1 cellular context compared by ENCODE assay signal in the genomic region with DNA sequence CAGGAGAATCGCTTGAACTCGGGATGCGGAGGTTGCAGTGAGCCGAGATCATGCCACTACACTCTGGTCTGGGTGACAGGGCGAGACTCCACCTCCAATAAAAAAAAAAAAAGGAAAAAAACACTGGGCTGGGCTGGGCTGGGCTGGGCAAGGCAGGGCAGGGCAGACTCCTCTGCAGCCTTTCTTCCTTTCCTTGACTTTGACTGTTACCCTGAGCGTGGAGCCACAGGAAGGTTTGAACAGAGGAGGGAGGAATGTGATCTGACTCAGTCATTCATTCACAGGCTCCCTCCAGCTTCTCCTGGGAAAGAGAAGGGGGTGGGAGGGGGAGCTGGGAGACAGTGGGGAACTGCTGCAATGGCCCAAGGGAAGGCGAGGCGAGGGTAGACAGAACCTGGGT.
TF ChIP-seq lines count a peak whose summit lies in the region.

No MANE protein-coding gene starts in this region.

TF ChIP-seq in HEK293, 187 proteins besides CTCF, POLR2A, EP300 and RAD21 (continued from another document):
- TF ChIP-seq, protein P1, sequence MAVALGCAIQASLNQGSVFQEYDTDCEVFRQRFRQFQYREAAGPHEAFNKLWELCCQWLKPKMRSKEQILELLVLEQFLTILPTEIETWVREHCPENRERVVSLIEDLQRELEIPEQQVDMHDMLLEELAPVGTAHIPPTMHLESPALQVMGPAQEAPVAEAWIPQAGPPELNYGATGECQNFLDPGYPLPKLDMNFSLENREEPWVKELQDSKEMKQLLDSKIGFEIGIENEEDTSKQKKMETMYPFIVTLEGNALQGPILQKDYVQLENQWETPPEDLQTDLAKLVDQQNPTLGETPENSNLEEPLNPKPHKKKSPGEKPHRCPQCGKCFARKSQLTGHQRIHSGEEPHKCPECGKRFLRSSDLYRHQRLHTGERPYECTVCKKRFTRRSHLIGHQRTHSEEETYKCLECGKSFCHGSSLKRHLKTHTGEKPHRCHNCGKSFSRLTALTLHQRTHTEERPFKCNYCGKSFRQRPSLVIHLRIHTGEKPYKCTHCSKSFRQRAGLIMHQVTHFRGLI (tag by site-specific recombination; IDR thresholded peaks at IDR 0.05), result peak; percentile 74
- TF ChIP-seq EGR2 (tag by site-specific recombination; IDR thresholded peaks at IDR 0.05; ENCODE audit: low read depth), result no peak
- TF ChIP-seq, protein P2, sequence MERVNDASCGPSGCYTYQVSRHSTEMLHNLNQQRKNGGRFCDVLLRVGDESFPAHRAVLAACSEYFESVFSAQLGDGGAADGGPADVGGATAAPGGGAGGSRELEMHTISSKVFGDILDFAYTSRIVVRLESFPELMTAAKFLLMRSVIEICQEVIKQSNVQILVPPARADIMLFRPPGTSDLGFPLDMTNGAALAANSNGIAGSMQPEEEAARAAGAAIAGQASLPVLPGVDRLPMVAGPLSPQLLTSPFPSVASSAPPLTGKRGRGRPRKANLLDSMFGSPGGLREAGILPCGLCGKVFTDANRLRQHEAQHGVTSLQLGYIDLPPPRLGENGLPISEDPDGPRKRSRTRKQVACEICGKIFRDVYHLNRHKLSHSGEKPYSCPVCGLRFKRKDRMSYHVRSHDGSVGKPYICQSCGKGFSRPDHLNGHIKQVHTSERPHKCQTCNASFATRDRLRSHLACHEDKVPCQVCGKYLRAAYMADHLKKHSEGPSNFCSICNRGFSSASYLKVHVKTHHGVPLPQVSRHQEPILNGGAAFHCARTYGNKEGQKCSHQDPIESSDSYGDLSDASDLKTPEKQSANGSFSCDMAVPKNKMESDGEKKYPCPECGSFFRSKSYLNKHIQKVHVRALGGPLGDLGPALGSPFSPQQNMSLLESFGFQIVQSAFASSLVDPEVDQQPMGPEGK (tag by site-specific recombination; IDR thresholded peaks at IDR 0.05), result no peak
- TF ChIP-seq, protein P3, sequence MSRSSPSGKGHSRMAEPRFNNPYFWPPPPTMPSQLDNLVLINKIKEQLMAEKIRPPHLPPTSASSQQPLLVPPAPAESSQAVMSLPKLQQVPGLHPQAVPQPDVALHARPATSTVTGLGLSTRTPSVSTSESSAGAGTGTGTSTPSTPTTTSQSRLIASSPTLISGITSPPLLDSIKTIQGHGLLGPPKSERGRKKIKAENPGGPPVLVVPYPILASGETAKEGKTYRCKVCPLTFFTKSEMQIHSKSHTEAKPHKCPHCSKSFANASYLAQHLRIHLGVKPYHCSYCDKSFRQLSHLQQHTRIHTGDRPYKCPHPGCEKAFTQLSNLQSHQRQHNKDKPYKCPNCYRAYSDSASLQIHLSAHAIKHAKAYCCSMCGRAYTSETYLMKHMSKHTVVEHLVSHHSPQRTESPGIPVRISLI (tag by site-specific recombination; IDR thresholded peaks at IDR 0.05), result 0 out of 2 replicates have a peak, but pooled peaks have one; percentile 28
- TF ChIP-seq ZNF549 (tag by site-specific recombination; IDR thresholded peaks at IDR 0.05), result no peak
- peak; percentile 86 for TF ChIP-seq KLF1 (tag by site-specific recombination; IDR thresholded peaks at IDR 0.05)
- no peak for TF ChIP-seq ZNF350 (tag by site-specific recombination; IDR thresholded peaks at IDR 0.05)
